In the genomic region with DNA sequence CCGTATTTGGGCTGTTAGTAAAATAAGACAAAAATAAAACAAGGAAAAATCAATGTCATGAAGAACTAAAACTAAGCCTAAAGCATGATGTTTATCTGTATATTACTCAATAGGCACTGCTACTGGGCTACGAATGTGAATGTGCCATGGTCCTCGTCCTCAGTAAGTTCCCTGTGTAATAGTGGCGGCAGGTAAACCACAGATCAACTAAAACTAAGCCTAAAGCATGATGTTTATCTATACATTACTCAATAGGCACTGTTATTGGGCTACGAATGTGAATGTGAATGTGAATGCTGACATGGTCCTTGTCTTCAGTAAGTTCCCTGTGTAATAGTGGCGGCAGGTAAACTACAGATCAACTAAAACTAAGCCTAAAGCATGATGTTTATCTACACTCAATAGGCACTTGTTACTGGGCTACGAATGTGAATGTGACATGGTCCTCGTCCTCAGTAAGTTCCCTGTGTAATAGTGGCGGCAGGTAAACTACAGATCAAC, we compare ENCODE assay signal across 8 cellular contexts. TPM values are rescaled to one million over a fixed set of nuclear protein-coding genes. Genes with fewer than 3 reads are reported as not detected.
DNase-seq lines count a peak whose midpoint lies in the region; ATAC-seq, FAIRE-seq and TF ChIP-seq lines count a peak whose summit lies in the region.
"Not testable (repeated sequence)": the region's sequence is repeated elsewhere in the genome, so short reads cannot be mapped to it uniquely, and the experiment has no call there.

No MANE protein-coding gene starts in this region.

- TF ChIP-seq POLR2A in GM12891 (IDR thresholded peaks at IDR 0.05; ENCODE audit: low read depth, low read length); HepG2 (IDR thresholded peaks at IDR 0.05; ENCODE audit: insufficient read depth in 1 of 2, low read depth in 2 of 2, low read length in 2 of 2): not testable (repeated sequence)

- H4K12ac ChIP-seq in trophoblast cell (ENCODE audit: low read depth, low read length): not testable (repeated sequence)

- H3K27ac Mint-ChIP-seq in CD4-positive, alpha-beta T cell; activated naive CD8-positive, alpha-beta T cell treated with anti-CD3 and anti-CD28 coated beads, Interleukin-2, amount 10 ng/mL, durations not matched to agents 7 days and 5 days: not testable (repeated sequence)
- peak overlapping the region; percentile 93 for H3K27ac Mint-ChIP-seq in activated T-helper 17 cell treated with anti-CD3 and anti-CD28 coated beads, Interleukin-2, amount 50 U/mL, for 72 hours

- not testable (repeated sequence) for H4K20me1 ChIP-seq in Loucy (ENCODE audit: insufficient read depth, low read length, poor library complexity, severe bottlenecking); OCI-LY7 (ENCODE audit: insufficient read depth, low read length); HepG2 (ENCODE audit: insufficient read depth, low read length)

- not testable (repeated sequence) for H2AFZ ChIP-seq in Loucy (ENCODE audit: low read length); OCI-LY7 (ENCODE audit: low read length); HepG2 (ENCODE audit: low read length); trophoblast cell (ENCODE audit: insufficient read depth, low read length, poor library complexity)

- peak overlapping the region; percentile 11 for H3K4me3 Mint-ChIP-seq in CD4-positive, alpha-beta T cell
- peak overlapping the region; percentile 93 for H3K4me3 Mint-ChIP-seq in activated T-helper 17 cell treated with anti-CD3 and anti-CD28 coated beads, Interleukin-2, amount 50 U/mL, for 72 hours
- peak overlapping the region; percentile 6 for H3K4me3 Mint-ChIP-seq in activated naive CD8-positive, alpha-beta T cell treated with anti-CD3 and anti-CD28 coated beads, Interleukin-2, amount 10 ng/mL, durations not matched to agents 7 days and 5 days

- BruUV-seq in OCI-LY7 (replicated peaks; lab: Mats Ljungman, UMichigan); HepG2 (replicated peaks; lab: Mats Ljungman, UMichigan): not testable (repeated sequence)

- H2BK12ac ChIP-seq in trophoblast cell (ENCODE audit: low read length): not testable (repeated sequence)

- H3K27ac ChIP-seq in CD4-positive, alpha-beta T cell (ENCODE audit: low read depth, low read length); OCI-LY7 (ENCODE audit: low read depth, low read length, poor library complexity, severe bottlenecking); HepG2 (ENCODE audit: extremely low read length, insufficient read depth, low read length); trophoblast cell (ENCODE audit: low read depth, low read length): not testable (repeated sequence)

- H3K4me1 ChIP-seq in Loucy (ENCODE audit: insufficient read depth, low read length, poor library complexity, severe bottlenecking) (peaks cover 26% of the 10 kb centered on the region), OCI-LY7 (ENCODE audit: insufficient read depth, low read length, poor library complexity, severe bottlenecking) (peaks cover 22% of the 10 kb centered on the region), HepG2 (ENCODE audit: insufficient read depth, low read length) (peaks cover 45% of the 10 kb centered on the region)
- not testable (repeated sequence) for H3K4me1 ChIP-seq in trophoblast cell (ENCODE audit: control insufficient read depth in 1 of 2, insufficient read depth in 2 of 2, low read length in 2 of 2)

- H3K4ac ChIP-seq in trophoblast cell (ENCODE audit: low read depth, low read length): not testable (repeated sequence)

- not testable (repeated sequence) for H3K9me3 ChIP-seq in CD4-positive, alpha-beta T cell (ENCODE audit: control insufficient read depth, low read length); Loucy (ENCODE audit: insufficient read depth, low read depth, low read length); OCI-LY7 (ENCODE audit: low read length); HepG2 (ENCODE audit: low read length); trophoblast cell (ENCODE audit: insufficient read depth, low read depth, low read length)

- not testable (repeated sequence) for H3K9me3 Mint-ChIP-seq in CD4-positive, alpha-beta T cell; activated T-helper 17 cell treated with anti-CD3 and anti-CD28 coated beads, Interleukin-2, amount 50 U/mL, for 72 hours; activated naive CD8-positive, alpha-beta T cell treated with anti-CD3 and anti-CD28 coated beads, Interleukin-2, amount 10 ng/mL, durations not matched to agents 7 days and 5 days

- H3K79me1 ChIP-seq in trophoblast cell (ENCODE audit: low read length): not testable (repeated sequence)

- FAIRE-seq in GM12891 (lab: Jason Lieb, UNC): peak; percentile 84
- FAIRE-seq in HepG2 (lab: Jason Lieb, UNC): not testable (repeated sequence)

- not testable (repeated sequence) for H2AK5ac ChIP-seq in trophoblast cell (ENCODE audit: low read length)

- CTCF ChIA-PET in CD4-positive, alpha-beta T cell (lab: Charles Lee): interaction anchor here (1.1 to 3.2 kb wide), 2 partner anchors 34 to 314 kb away, joined by 3 to 25 read pairs; a partner anchor contains a TSS
- CTCF ChIA-PET in OCI-LY7 (lab: Charles Lee; ENCODE audit: unreplicated experiment); HepG2 (lab: Yijun Ruan, JAX; ENCODE audit: low intra/inter-chr PET ratio, low total read pairs): not testable (repeated sequence)

- not testable (repeated sequence) for H3K27me3 Mint-ChIP-seq in CD4-positive, alpha-beta T cell; activated T-helper 17 cell treated with anti-CD3 and anti-CD28 coated beads, Interleukin-2, amount 50 U/mL, for 72 hours; activated naive CD8-positive, alpha-beta T cell treated with anti-CD3 and anti-CD28 coated beads, Interleukin-2, amount 10 ng/mL, durations not matched to agents 7 days and 5 days

- TF ChIP-seq EP300 in HepG2 (IDR thresholded peaks at IDR 0.05; ENCODE audit: low read depth in 2 of 2, low read length in 2 of 2); HepG2 (CRISPR knock-in tag; IDR thresholded peaks at IDR 0.05; ENCODE audit: borderline replicate concordance): not testable (repeated sequence)

- intact Hi-C loops in CD4-positive, alpha-beta T cell (cut with DNase I, micrococcal nuclease): loop anchor here (5.0 to 10.0 kb wide), 4 partner anchors 153 to 523 kb away; a partner anchor contains a TSS
- intact Hi-C loops in OCI-LY7 (cut with micrococcal nuclease; ENCODE audit: unreplicated experiment): loop anchor here (5.0 to 10.0 kb wide), 2 partner anchors 153 to 515 kb away; a partner anchor contains a TSS
- intact Hi-C loops in HepG2 (cut with micrococcal nuclease; ENCODE audit: unreplicated experiment): loop anchor here (5.0 to 10.0 kb wide), 2 partner anchors 52 to 85 kb away; no protein-coding TSS in a partner anchor

- not testable (repeated sequence) for H3K9me2 ChIP-seq in Loucy (replicated peaks; ENCODE audit: low read depth, low read length); OCI-LY7 (ENCODE audit: insufficient read depth, low read length)

- H3K36me3 ChIP-seq in Loucy (ENCODE audit: insufficient read depth, low read length); OCI-LY7 (ENCODE audit: insufficient read depth, low read length); HepG2 (replicated peaks in 1 of 2; ENCODE audit: control insufficient read depth in 1 of 2, insufficient read depth in 2 of 2, low read length in 2 of 2); trophoblast cell (ENCODE audit: control insufficient read depth in 1 of 2, insufficient read depth in 2 of 2, low read length in 2 of 2): not testable (repeated sequence)

- H3F3A ChIP-seq in Loucy (ENCODE audit: low read depth): not testable (repeated sequence)

- peaks cover 15% of the 10 kb centered on the region for H3K36me3 Mint-ChIP-seq in CD4-positive, alpha-beta T cell (ENCODE audit: low read depth)
- H3K36me3 Mint-ChIP-seq in activated T-helper 17 cell treated with anti-CD3 and anti-CD28 coated beads, Interleukin-2, amount 50 U/mL, for 72 hours (ENCODE audit: low read depth): peaks cover 11% of the 10 kb centered on the region
- H3K36me3 Mint-ChIP-seq in activated naive CD8-positive, alpha-beta T cell treated with anti-CD3 and anti-CD28 coated beads, Interleukin-2, amount 10 ng/mL, durations not matched to agents 7 days and 5 days: not testable (repeated sequence)

- H3K18ac ChIP-seq in trophoblast cell (ENCODE audit: low read length): not testable (repeated sequence)

- not testable (repeated sequence) for ATAC-seq in CD4-positive, alpha-beta T cell (ENCODE audit: poor library complexity); activated T-helper 17 cell treated with anti-CD3 and anti-CD28 coated beads, Interleukin-2, amount 50 U/mL, for 72 hours (replicated peaks); activated naive CD8-positive, alpha-beta T cell treated with anti-CD3 and anti-CD28 coated beads, Interleukin-2, amount 10 ng/mL, durations not matched to agents 7 days and 5 days (ENCODE audit: low read depth); HepG2

- TF ChIP-seq RAD21 in HepG2 (CRISPR knock-in tag; IDR thresholded peaks at IDR 0.05): not testable (repeated sequence)

- H3K4me3 ChIP-seq in Loucy (ENCODE audit: low read length, poor library complexity, severe bottlenecking); OCI-LY7 (ENCODE audit: low read depth, low read length, poor library complexity, severe bottlenecking); HepG2 (replicated peaks in 1 of 3; ENCODE audit: insufficient read depth in 1 of 3, low read depth in 2 of 3, low read length in 3 of 3); trophoblast cell (ENCODE audit: low read depth, low read length): not testable (repeated sequence)

- not testable (repeated sequence) for H3K9ac ChIP-seq in Loucy (ENCODE audit: low read depth, low read length, poor library complexity, severe bottlenecking); HepG2 (ENCODE audit: insufficient read depth, low read depth, low read length); trophoblast cell (ENCODE audit: low read length)

- H3K4me2 ChIP-seq in Loucy (ENCODE audit: low read depth, low read length, poor library complexity, severe bottlenecking) (peak overlapping the region; percentile 80), OCI-LY7 (ENCODE audit: low read length) (peak overlapping the region; percentile 92; the same call in 1 of the 2 replicates)
- H3K4me2 ChIP-seq in HepG2 (ENCODE audit: low read depth, low read length); trophoblast cell (ENCODE audit: low read length): not testable (repeated sequence)

- not testable (repeated sequence) for H3K14ac ChIP-seq in trophoblast cell (ENCODE audit: low read length)

- peaks cover 27% of the 10 kb centered on the region for H3K4me1 Mint-ChIP-seq in CD4-positive, alpha-beta T cell (ENCODE audit: low read depth)
- peaks cover 11% of the 10 kb centered on the region for H3K4me1 Mint-ChIP-seq in activated T-helper 17 cell treated with anti-CD3 and anti-CD28 coated beads, Interleukin-2, amount 50 U/mL, for 72 hours
- H3K4me1 Mint-ChIP-seq in activated naive CD8-positive, alpha-beta T cell treated with anti-CD3 and anti-CD28 coated beads, Interleukin-2, amount 10 ng/mL, durations not matched to agents 7 days and 5 days: peaks cover 28% of the 10 kb centered on the region

- DNase-seq in CD4-positive, alpha-beta T cell; GM12891 (ENCODE audit: insufficient read length, low spot score); OCI-LY7 (ENCODE audit: low spot score); activated naive CD8-positive, alpha-beta T cell treated with anti-CD3 and anti-CD28 coated beads, Interleukin-2, amount 10 ng/mL, durations not matched to agents 7 days and 5 days; HepG2 (ENCODE audit: low spot score): not testable (repeated sequence)
- DNase-seq in trophoblast cell: peak; percentile 10 to 70

- 93% methylated on average over 9 of the region's 9 CpGs for WGBS in HepG2 (ENCODE audit: low lambda C conversion rate)
- no CpG with 5 or more reads among the region's 9 CpGs for WGBS in trophoblast cell (ENCODE audit: extremely low coverage, insufficient coverage, insufficient read length)

- in situ Hi-C loops in HepG2 (cut with HindIII; ENCODE audit: extremely low pct_ligation_motif_present, low pct_unique_long_range_greater_than_20kb): not testable (repeated sequence)

- H4K91ac ChIP-seq in trophoblast cell (ENCODE audit: low read depth, low read length): not testable (repeated sequence)

- H2BK5ac ChIP-seq in trophoblast cell (ENCODE audit: low read depth, low read length, poor library complexity): not testable (repeated sequence)

- H3K23ac ChIP-seq in trophoblast cell (ENCODE audit: low read length): not testable (repeated sequence)

- not testable (repeated sequence) for TF ChIP-seq CTCF in CD4-positive, alpha-beta T cell (IDR thresholded peaks at IDR 0.05); Loucy (conservative IDR thresholded peaks at IDR 0.05; ENCODE audit: low read length); OCI-LY7 (conservative IDR thresholded peaks at IDR 0.05; ENCODE audit: low read length); HepG2 (CRISPR knock-in tag; IDR thresholded peaks at IDR 0.05)

- H3K79me2 ChIP-seq in Loucy (ENCODE audit: insufficient read depth, low read length): peaks cover 35% of the 10 kb centered on the region
- peaks cover 35% of the 10 kb centered on the region for H3K79me2 ChIP-seq in OCI-LY7 (ENCODE audit: insufficient read depth, low read depth, low read length)
- peaks cover 25% of the 10 kb centered on the region for H3K79me2 ChIP-seq in HepG2 (ENCODE audit: insufficient read depth, low read length)
- H3K79me2 ChIP-seq in trophoblast cell (ENCODE audit: control insufficient read depth, insufficient read depth, low read length, poor library complexity): not testable (repeated sequence)

- not testable (repeated sequence) for H4K8ac ChIP-seq in trophoblast cell (ENCODE audit: low read depth, low read length)

- not testable (repeated sequence) for H2BK120ac ChIP-seq in trophoblast cell (ENCODE audit: insufficient read depth, low read length, poor library complexity)

- POLR2A ChIA-PET in CD4-positive, alpha-beta T cell (lab: Charles Lee): interaction anchor here (2.4 to 3.3 kb wide), 2 partner anchors 34 to 85 kb away, joined by 17 to 38 read pairs; a partner anchor contains a TSS
- POLR2A ChIA-PET in OCI-LY7 (lab: Charles Lee) (interaction anchor here (0.8 to 3.3 kb wide), 3 partner anchors 26 to 89 kb away, joined by 4 to 9 read pairs (median 7); a partner anchor contains a TSS), HepG2 (lab: Yijun Ruan, JAX) (interaction anchor here (1.4 kb wide), 1 partner anchor 10 kb away, joined by 4 read pairs; no protein-coding TSS in a partner anchor)
- POLR2A ChIA-PET in activated naive CD8-positive, alpha-beta T cell treated with anti-CD3 and anti-CD28 coated beads, Interleukin-2, amount 10 ng/mL, durations not matched to agents 7 days and 5 days (lab: Charles Lee): not testable (repeated sequence)

- not testable (repeated sequence) for H3K27me3 ChIP-seq in CD4-positive, alpha-beta T cell (ENCODE audit: control insufficient read depth, insufficient read depth, low read length); Loucy (ENCODE audit: insufficient read depth, low read length, poor library complexity, severe bottlenecking); HepG2 (ENCODE audit: control insufficient read depth in 1 of 2, insufficient read depth in 2 of 2, low read length in 2 of 2); trophoblast cell (ENCODE audit: insufficient read depth, low read length)

RNA-seq across cellular contexts. Expression of a gene that starts 1.9 kb away (rescaled TPM):
- 1 to 10 TPM; 7.3 to 7.6 TPM for total RNA-seq in CD4-positive, alpha-beta T cell
- 9.4 TPM for polyA plus RNA-seq in GM12891 (2012; ENCODE audit: low read depth, missing spikeins)
- total RNA-seq in OCI-LY7 (2014; rRNA removed; shearing (Covaris generic)): 13.7 and 15.6 TPM in 2 replicates
- total RNA-seq in OCI-LY7 (2022) (13.0 and 13.9 TPM in 2 replicates), HepG2 (2016; rRNA removed; fragmentation: Illumina TruSeq; extraction: Trizol) (28.7 and 30.4 TPM in 2 replicates)
- total RNA-seq in activated T-helper 17 cell treated with anti-CD3 and anti-CD28 coated beads, Interleukin-2, amount 50 U/mL, for 72 hours: 10 to 100 TPM in 1 of 2 donors, 1 to 10 TPM in 1; 6.0 to 13.4 TPM
- 10 to 100 TPM; 10.3 to 10.7 TPM for total RNA-seq in activated naive CD8-positive, alpha-beta T cell treated with anti-CD3 and anti-CD28 coated beads, Interleukin-2, amount 10 ng/mL, durations not matched to agents 7 days and 5 days
- 5.2 and 6.7 TPM in 2 replicates for total RNA-seq in HepG2 (2016; cell fraction: cytosol; rRNA removed; fragmentation: Illumina TruSeq; extraction: Trizol; ENCODE audit: low read depth)
- 29.9 and 33.4 TPM in 2 replicates for total RNA-seq in HepG2 (2016; cell fraction: insoluble cytoplasmic fraction; rRNA removed; fragmentation: Illumina TruSeq; extraction: Trizol)
- total RNA-seq in HepG2 (2016; cell fraction: membrane; rRNA removed; fragmentation: Illumina TruSeq; extraction: Trizol): 8.6 and 10.5 TPM in 2 replicates
- 35.4 and 36.9 TPM in 2 replicates for total RNA-seq in HepG2 (2016; cell fraction: nucleus; rRNA removed; fragmentation: Illumina TruSeq; extraction: Trizol)
- 25.8 and 26.2 TPM in 2 replicates for polyA plus RNA-seq in HepG2 (2011; rRNA removed)
- 18.8 and 19.6 TPM in 2 replicates for polyA plus RNA-seq in HepG2 (2011; cell fraction: cytosol; rRNA removed)
- polyA plus RNA-seq in HepG2 (2011; cell fraction: nucleus; rRNA removed): 58.1 and 67.7 TPM in 2 replicates
- 11.8 and 14.5 TPM in 2 replicates for polyA plus RNA-seq in HepG2 (2012)
- 1.6 and 1.8 TPM in 2 replicates for polyA plus RNA-seq in HepG2 (2016; cell fraction: cytosol; fragmentation: Illumina TruSeq; extraction: Trizol; ENCODE audit: low read depth)
- polyA plus RNA-seq in HepG2 (2016; cell fraction: insoluble cytoplasmic fraction; fragmentation: Illumina TruSeq; extraction: Trizol; ENCODE audit: low read depth): 24.2 and 25.5 TPM in 2 replicates
- 4.9 TPM in 2 replicates for polyA plus RNA-seq in HepG2 (2016; cell fraction: membrane; fragmentation: Illumina TruSeq; extraction: Trizol; ENCODE audit: low read depth)
- 45.4 and 47.2 TPM in 2 replicates for polyA plus RNA-seq in HepG2 (2016; cell fraction: nucleus; fragmentation: Illumina TruSeq; extraction: Trizol; ENCODE audit: insufficient read depth, low read depth)
- polyA minus RNA-seq in HepG2 (2011; rRNA and poly(A)+ RNA removed; ENCODE audit: low replicate concordance): 25.6 and 28.7 TPM in 2 replicates
- polyA minus RNA-seq in HepG2 (2011; cell fraction: cytosol; rRNA and poly(A)+ RNA removed): 10.4 and 11.8 TPM in 2 replicates
- 46.6 and 48.2 TPM in 2 replicates for polyA minus RNA-seq in HepG2 (2011; cell fraction: nucleus; rRNA and poly(A)+ RNA removed)
- 4.1 and 5.0 TPM in 2 replicates for polyA plus RNA-seq in trophoblast cell (2013)

RNA-seq across cellular contexts. Expression of a gene that starts 34.0 kb away (rescaled TPM):
- total RNA-seq in CD4-positive, alpha-beta T cell: 1 to 10 TPM; 1.8 to 1.9 TPM
- 7.4 TPM for polyA plus RNA-seq in GM12891 (2012; ENCODE audit: low read depth, missing spikeins)
- total RNA-seq in OCI-LY7 (2014; rRNA removed; shearing (Covaris generic)): 33.2 and 48.2 TPM in 2 replicates
- total RNA-seq in OCI-LY7 (2022): 32.6 and 32.9 TPM in 2 replicates
- total RNA-seq in activated T-helper 17 cell treated with anti-CD3 and anti-CD28 coated beads, Interleukin-2, amount 50 U/mL, for 72 hours: 10 to 100 TPM; 15.9 to 18.3 TPM
- total RNA-seq in activated naive CD8-positive, alpha-beta T cell treated with anti-CD3 and anti-CD28 coated beads, Interleukin-2, amount 10 ng/mL, durations not matched to agents 7 days and 5 days: 10 to 100 TPM; 14.4 to 15.4 TPM
- 64.0 and 76.5 TPM in 2 replicates for total RNA-seq in HepG2 (2016; rRNA removed; fragmentation: Illumina TruSeq; extraction: Trizol)
- total RNA-seq in HepG2 (2016; cell fraction: cytosol; rRNA removed; fragmentation: Illumina TruSeq; extraction: Trizol; ENCODE audit: low read depth): 7.7 and 8.1 TPM in 2 replicates
- total RNA-seq in HepG2 (2016; cell fraction: insoluble cytoplasmic fraction; rRNA removed; fragmentation: Illumina TruSeq; extraction: Trizol): 64.0 and 71.6 TPM in 2 replicates
- 21.2 and 23.0 TPM in 2 replicates for total RNA-seq in HepG2 (2016; cell fraction: membrane; rRNA removed; fragmentation: Illumina TruSeq; extraction: Trizol)
- 31.3 and 37.7 TPM in 2 replicates for total RNA-seq in HepG2 (2016; cell fraction: nucleus; rRNA removed; fragmentation: Illumina TruSeq; extraction: Trizol)
- polyA plus RNA-seq in HepG2 (2011; rRNA removed): 26.7 and 51.4 TPM in 2 replicates
- polyA plus RNA-seq in HepG2 (2011; cell fraction: cytosol; rRNA removed): 28.2 and 38.6 TPM in 2 replicates
- polyA plus RNA-seq in HepG2 (2011; cell fraction: nucleus; rRNA removed): 23.7 and 42.3 TPM in 2 replicates
- 13.4 and 27.1 TPM in 2 replicates for polyA plus RNA-seq in HepG2 (2012)
- polyA plus RNA-seq in HepG2 (2016; cell fraction: cytosol; fragmentation: Illumina TruSeq; extraction: Trizol; ENCODE audit: low read depth): 3.9 and 4.0 TPM in 2 replicates
- 80.4 and 80.8 TPM in 2 replicates for polyA plus RNA-seq in HepG2 (2016; cell fraction: insoluble cytoplasmic fraction; fragmentation: Illumina TruSeq; extraction: Trizol; ENCODE audit: low read depth)
- polyA plus RNA-seq in HepG2 (2016; cell fraction: membrane; fragmentation: Illumina TruSeq; extraction: Trizol; ENCODE audit: low read depth): 11.5 and 12.2 TPM in 2 replicates
- 61.5 and 62.0 TPM in 2 replicates for polyA plus RNA-seq in HepG2 (2016; cell fraction: nucleus; fragmentation: Illumina TruSeq; extraction: Trizol; ENCODE audit: insufficient read depth, low read depth)
- 42.3 and 93.4 TPM in 2 replicates for polyA minus RNA-seq in HepG2 (2011; rRNA and poly(A)+ RNA removed; ENCODE audit: low replicate concordance)
- 16.7 and 27.9 TPM in 2 replicates for polyA minus RNA-seq in HepG2 (2011; cell fraction: cytosol; rRNA and poly(A)+ RNA removed)
- 19.5 and 32.3 TPM in 2 replicates for polyA minus RNA-seq in HepG2 (2011; cell fraction: nucleus; rRNA and poly(A)+ RNA removed)
- polyA plus RNA-seq in trophoblast cell (2013): 63.6 and 64.0 TPM in 2 replicates

Comparison
In these comparisons a context has a peak if more than half of its experiments do, and no peak if none do; other contexts are left out.
1. H3K4me3 Mint-ChIP-seq: peak in every context shown above with its lines; median percentile 93 in activated T-helper 17 cell treated with anti-CD3 and anti-CD28 coated beads, Interleukin-2, amount 50 U/mL, for 72 hours; 11 in CD4-positive, alpha-beta T cell; 6 in activated naive CD8-positive, alpha-beta T cell treated with anti-CD3 and anti-CD28 coated beads, Interleukin-2, amount 10 ng/mL, durations not matched to agents 7 days and 5 days.